In genomic region chr12:50641566-50641965, GRCh38 we compare ENCODE assay signal across 13 cellular contexts.
DNase-seq lines count a peak whose midpoint lies in the region; ATAC-seq, FAIRE-seq and TF ChIP-seq lines count a peak whose summit lies in the region.
"Had no signal": no experiment of that assay in that cellular context is flagged by ENCODE, and none has a peak within 500 bp of the region (broad histone marks: within the 10 kb centered on the region; RNA-seq: fewer than 3 reads in every experiment).

No MANE protein-coding gene starts in this region.

- no TSS peak for BruUV-seq in Caco-2 (replicated peaks; lab: Mats Ljungman, UMichigan)

- DNase-seq in Caco-2, result no peak
- DNase-seq in NCI-H2107 treated with DMSO at 0.1 percent for 48 hours (lab: John Stamatoyannopoulos, UW; ENCODE audit: unreplicated experiment), result peak; percentile 69
- peak; percentile 76 for DNase-seq in bronchial epithelial cell (ENCODE audit: low read depth)
- no peak for DNase-seq in mesothelial cell of epicardium (ENCODE audit: low spot score in 2 of 2, unreplicated experiment in 2 of 2)
- DNase-seq in sigmoid colon, result no peak
- DNase-seq in activated T-cell treated with anti-CD3 and anti-CD28 coated beads, Interleukin-2, amount 50 U/mL, for 1 hour, result no peak
- DNase-seq in LoVo (ENCODE audit: low spot score), result no peak
- DNase-seq: left ventricle myocardium superior had no signal

- H3K36me3 Mint-ChIP-seq in Caco-2 (ENCODE audit: insufficient read depth, unreplicated experiment) (peaks cover 17% of the 10 kb centered on the region), mesothelial cell of epicardium (no peaks in the 10 kb centered on the region)

- no peak for FAIRE-seq in bronchial epithelial cell (lab: Jason Lieb, UNC)
- FAIRE-seq: colon, frontal cortex had no signal

- no peak for ATAC-seq in GM21529 (IDR thresholded peaks at IDR 0.05; ENCODE audit: unreplicated experiment)
- ATAC-seq: left ventricle myocardium superior; stimulated activated memory B cell treated with anti-CD40 and anti-IgM and Interleukin-4, amounts not matched to agents 10 μg/mL and 1 μg/mL and 100 μg/mL, for 72 hours had no signal

- TF ChIP-seq CTCF in Caco-2 (IDR thresholded peaks at IDR 0.05; ENCODE audit: insufficient read depth in 1 of 2, low read depth in 1 of 2, low read length in 1 of 2, severe bottlenecking in 1 of 2, unreplicated experiment in 1 of 2), result no peak
- TF ChIP-seq CTCF in bronchial epithelial cell (IDR thresholded peaks at IDR 0.05; ENCODE audit: insufficient read depth, low read length, severe bottlenecking), result peak; percentile 60
- no peak for TF ChIP-seq CTCF in mesothelial cell of epicardium (IDR thresholded peaks at IDR 0.05; ENCODE audit: unreplicated experiment)
- TF ChIP-seq CTCF in sigmoid colon (IDR thresholded peaks at IDR 0.05), result no peak

- H3K9me3 Mint-ChIP-seq in Caco-2 (ENCODE audit: unreplicated experiment), result no peaks in the 10 kb centered on the region
- H3K9me3 Mint-ChIP-seq in mesothelial cell of epicardium, result no peaks in the 10 kb centered on the region
- H3K9me3 Mint-ChIP-seq: CD14-positive monocyte; stimulated activated memory B cell treated with anti-CD40 and anti-IgM and Interleukin-4, amounts not matched to agents 10 μg/mL and 1 μg/mL and 100 μg/mL, for 72 hours had no signal

- H3K27ac ChIP-seq in sigmoid colon, result no peak overlapping the region

- CTCF ChIA-PET in Caco-2 (lab: Charles Lee), result interaction anchor here (0.6 kb wide), 1 partner anchor 351 kb away, joined by 4 read pairs; no protein-coding TSS in a partner anchor

- H3K27me3 ChIP-seq in Caco-2 (replicated peaks; ENCODE audit: control insufficient read depth, insufficient read depth, low read length), result no peaks in the 10 kb centered on the region
- H3K27me3 ChIP-seq in bronchial epithelial cell (ENCODE audit: control insufficient read depth, insufficient read depth, low read length), result no peaks in the 10 kb centered on the region
- no peaks in the 10 kb centered on the region for H3K27me3 ChIP-seq in sigmoid colon

- peaks cover 15% of the 10 kb centered on the region for H3K4me1 ChIP-seq in Caco-2
- peaks cover 0 to 10% (median 3%) of the 10 kb centered on the region in 4 donors for H3K4me1 ChIP-seq in sigmoid colon

- POLR2A ChIA-PET in Caco-2 (lab: Charles Lee), result no interaction called here

- H3K4me1 Mint-ChIP-seq in Caco-2 (ENCODE audit: low read depth, unreplicated experiment) (peaks cover 35% of the 10 kb centered on the region), mesothelial cell of epicardium (peaks cover 21% of the 10 kb centered on the region)

- H3K4me3 Mint-ChIP-seq in Caco-2 (ENCODE audit: unreplicated experiment), result no peak overlapping the region
- H3K4me3 Mint-ChIP-seq in mesothelial cell of epicardium, result no peak overlapping the region
- H3K4me3 Mint-ChIP-seq: CD14-positive monocyte; stimulated activated memory B cell treated with anti-CD40 and anti-IgM and Interleukin-4, amounts not matched to agents 10 μg/mL and 1 μg/mL and 100 μg/mL, for 72 hours had no signal

- H3K27ac Mint-ChIP-seq in Caco-2 (ENCODE audit: unreplicated experiment), result peak overlapping the region; percentile 24
- peak overlapping the region; percentile 84 for H3K27ac Mint-ChIP-seq in mesothelial cell of epicardium
- H3K27ac Mint-ChIP-seq: stimulated activated memory B cell treated with anti-CD40 and anti-IgM and Interleukin-4, amounts not matched to agents 10 μg/mL and 1 μg/mL and 100 μg/mL, for 72 hours had no signal

- H3K27me3 Mint-ChIP-seq in Caco-2 (ENCODE audit: insufficient read depth, unreplicated experiment) (no peaks in the 10 kb centered on the region), mesothelial cell of epicardium (ENCODE audit: low read depth) (no peaks in the 10 kb centered on the region)
- H3K27me3 Mint-ChIP-seq: stimulated activated memory B cell treated with anti-CD40 and anti-IgM and Interleukin-4, amounts not matched to agents 10 μg/mL and 1 μg/mL and 100 μg/mL, for 72 hours had no signal

- no peak for TF ChIP-seq EP300 in sigmoid colon (IDR thresholded peaks at IDR 0.05)

- H3K36me3 ChIP-seq in Caco-2 (ENCODE audit: control insufficient read depth, insufficient read depth, low read length) (peaks cover 7% of the 10 kb centered on the region), bronchial epithelial cell (ENCODE audit: control insufficient read depth, insufficient read depth, low read length) (no peaks in the 10 kb centered on the region), sigmoid colon (peaks cover 0 to 9% (median 0%) of the 10 kb centered on the region in 4 donors)

- no peak for TF ChIP-seq POLR2A in sigmoid colon (IDR thresholded peaks at IDR 0.05)

- intact Hi-C loops in Caco-2 (cut with micrococcal nuclease; ENCODE audit: unreplicated experiment) (no loop called here), sigmoid colon (cut with DNase I) (no loop called here)

- 66 to 87% methylated on average over 5 of the region's 5 CpGs for WGBS in sigmoid colon, 2 donors

- H3K4me3 ChIP-seq in Caco-2 (ENCODE audit: low read depth, low read length) (no peak overlapping the region), bronchial epithelial cell (ENCODE audit: low read depth, low read length) (no peak overlapping the region), sigmoid colon (no peak overlapping the region)

- H3K9me3 ChIP-seq in Caco-2 (no peaks in the 10 kb centered on the region), sigmoid colon (no peaks in the 10 kb centered on the region)

Comparison
In these comparisons a context has a peak if more than half of its experiments do, and no peak if none do; other contexts are left out.
1. DNase-seq: peak in NCI-H2107 treated with DMSO at 0.1 percent for 48 hours (single experiment) and bronchial epithelial cell (single experiment); none in Caco-2 (0 of 2), mesothelial cell of epicardium (0 of 2), sigmoid colon (single experiment), activated T-cell treated with anti-CD3 and anti-CD28 coated beads, Interleukin-2, amount 50 U/mL, for 1 hour (single experiment) and LoVo (single experiment).